Comparison of ENCODE assay signal across 19 cellular contexts in the genomic region with DNA sequence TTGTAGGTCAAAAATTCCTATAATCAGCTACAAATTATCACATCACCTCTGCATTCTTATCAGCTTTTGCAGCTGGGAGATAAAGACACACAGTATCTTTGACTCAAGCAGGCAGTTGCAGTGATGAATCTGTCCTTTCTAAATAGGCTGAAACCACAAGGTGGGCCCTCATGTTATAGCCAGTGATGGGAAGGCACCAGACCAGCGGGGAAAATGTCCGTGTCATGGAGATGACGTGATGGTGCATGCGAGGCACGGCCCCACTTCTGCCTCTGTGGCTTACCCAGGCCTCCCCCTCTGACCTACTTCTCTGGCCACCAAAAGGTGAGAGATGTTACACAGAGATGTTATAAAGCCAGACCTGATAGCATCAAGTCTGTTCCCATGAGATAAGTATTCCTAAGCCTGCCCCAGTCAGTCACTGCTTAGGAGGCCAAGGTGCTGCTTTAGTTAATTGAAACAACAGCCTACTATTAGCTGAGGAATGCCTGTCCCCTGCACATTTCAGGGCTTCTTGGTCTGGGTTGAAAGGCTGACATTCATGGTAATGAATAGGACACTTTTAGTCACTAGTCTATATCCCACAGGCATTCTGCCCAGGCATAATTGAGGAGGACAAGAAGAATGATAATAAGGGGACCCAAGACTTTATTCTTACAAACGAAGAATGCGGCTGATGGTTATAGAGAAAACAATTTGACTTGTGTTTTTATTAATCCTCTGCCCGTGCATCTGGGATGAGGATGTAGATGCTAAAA.
A peak's percentile ranks its signal among the peaks of the same experiment; 100 is the strongest.
DNase-seq lines count a peak whose midpoint lies in the region; ATAC-seq, FAIRE-seq and TF ChIP-seq lines count a peak whose summit lies in the region.
"Had no signal": no experiment of that assay in that cellular context is flagged by ENCODE, and none has a peak within 500 bp of the region (broad histone marks: within the 10 kb centered on the region; RNA-seq: fewer than 3 reads in every experiment).

No MANE protein-coding gene starts in this region.

- H3K9ac ChIP-seq in Karpas-422 (ENCODE audit: low read length) (peak overlapping the region; percentile 9; the same call in 1 of the 2 replicates), neuronal stem cell (ENCODE audit: low read depth, low read length, poor library complexity) (no peak overlapping the region)

- no peak overlapping the region for H2AK5ac ChIP-seq in neuronal stem cell (ENCODE audit: low read depth, low read length)

- no peaks in the 10 kb centered on the region for H3K79me1 ChIP-seq in neuronal stem cell (ENCODE audit: low read depth, low read length)

- ATAC-seq in effector memory CD8-positive, alpha-beta T cell (replicated peaks): peak; percentile 93
- ATAC-seq: activated naive CD4-positive, alpha-beta T cell treated with anti-CD3 and anti-CD28 coated beads, Interleukin-2, amount 50 U/mL, for 72 hours had no signal

- no peaks in the 10 kb centered on the region for H3K9me3 Mint-ChIP-seq in effector memory CD8-positive, alpha-beta T cell
- H3K9me3 Mint-ChIP-seq: activated naive CD4-positive, alpha-beta T cell treated with anti-CD3 and anti-CD28 coated beads, Interleukin-2, amount 50 U/mL, for 72 hours; stimulated activated naive CD8-positive, alpha-beta T cell treated with anti-CD3 and anti-CD28 coated beads, Interleukin-15, Interleukin-2, amounts not matched to agents 100 ng/mL and 50 ng/mL, for 24 hours had no signal

- H3K4ac ChIP-seq in neuronal stem cell (ENCODE audit: low read length): no peak overlapping the region

- no peaks in the 10 kb centered on the region for H3K79me2 ChIP-seq in Karpas-422 (ENCODE audit: low read length)
- H3K79me2 ChIP-seq: hepatocyte had no signal

- H3K9me3 ChIP-seq in Karpas-422 (ENCODE audit: low read length) (no peaks in the 10 kb centered on the region), neuronal stem cell (replicated peaks in 1 of 2; ENCODE audit: control insufficient read depth in 2 of 2, insufficient read depth in 1 of 2, low read depth in 1 of 2, low read length in 2 of 2) (no peaks in the 10 kb centered on the region)
- H3K9me3 ChIP-seq: Peyer's patch, prostate gland, spleen had no signal

- no peaks in the 10 kb centered on the region for H3K9me2 ChIP-seq in Karpas-422 (replicated peaks; ENCODE audit: insufficient read depth, low read length)

- no peak overlapping the region for H3K23ac ChIP-seq in neuronal stem cell (ENCODE audit: low read depth, low read length, poor library complexity)

- H3K4me1 Mint-ChIP-seq in effector memory CD8-positive, alpha-beta T cell (ENCODE audit: low read depth in 2 of 2): peaks cover 5 to 22% of the 10 kb centered on the region in 2 donors

- peak overlapping the region; percentile 8 for H3K18ac ChIP-seq in neuronal stem cell (ENCODE audit: low read length)

- H3K4me2 ChIP-seq in Karpas-422 (ENCODE audit: low read depth, low read length, poor library complexity, severe bottlenecking) (no peak overlapping the region), neuronal stem cell (ENCODE audit: insufficient read depth, low read length, poor library complexity, severe bottlenecking) (peak overlapping the region; percentile 2)
- H3K4me2 ChIP-seq: hepatocyte had no signal

- H4K91ac ChIP-seq in neuronal stem cell (ENCODE audit: low read depth, low read length, poor library complexity): no peak overlapping the region

- TF ChIP-seq POLR2A in GM12892 (IDR thresholded peaks at IDR 0.05; ENCODE audit: low read depth, low read length): no peak

- no peak overlapping the region for H2BK5ac ChIP-seq in neuronal stem cell (ENCODE audit: low read length)

- DNase-seq in GM12892 (ENCODE audit: insufficient read length) (no peak), Karpas-422 (no peak), neuronal stem cell (ENCODE audit: low spot score) (peak; percentile 15), NCI-H146 treated with DMSO at 0.1 percent for 48 hours (lab: John Stamatoyannopoulos, UW; ENCODE audit: unreplicated experiment) (no peak), T1000 (lab: John Stamatoyannopoulos, UW) (no peak), Kasumi-1 (lab: John Stamatoyannopoulos, UW) (no peak)
- peak in 2 of 3 experiments; percentile 19 to 28 for DNase-seq in effector memory CD8-positive, alpha-beta T cell
- DNase-seq: activated CD4-positive, alpha-beta T cell treated with anti-CD3 and anti-CD28 coated beads for 48 hours; activated T-cell treated with anti-CD3 and anti-CD28 coated beads for 4 hours; AML-193; NCI-H2029 treated with DMSO at 0.1 percent for 48 hours; NCI-H748 treated with DMSO at 0.1 percent for 48 hours; Peyer's patch; spleen had no signal

- H2BK12ac ChIP-seq in neuronal stem cell (ENCODE audit: low read length): no peak overlapping the region

- no peaks in the 10 kb centered on the region for H3K36me3 Mint-ChIP-seq in effector memory CD8-positive, alpha-beta T cell (ENCODE audit: insufficient read depth)
- H3K36me3 Mint-ChIP-seq: activated naive CD4-positive, alpha-beta T cell treated with anti-CD3 and anti-CD28 coated beads, Interleukin-2, amount 50 U/mL, for 72 hours had no signal

- H2BK120ac ChIP-seq in neuronal stem cell (ENCODE audit: low read depth, low read length): no peak overlapping the region

- FAIRE-seq in GM12892 (lab: Jason Lieb, UNC): peak; percentile 27
- FAIRE-seq: bronchial epithelial cell had no signal

- peaks cover 10 to 21% of the 10 kb centered on the region in 2 donors for H3K27me3 Mint-ChIP-seq in effector memory CD8-positive, alpha-beta T cell
- H3K27me3 Mint-ChIP-seq: stimulated activated naive CD8-positive, alpha-beta T cell treated with anti-CD3 and anti-CD28 coated beads, Interleukin-15, Interleukin-2, amounts not matched to agents 100 ng/mL and 50 ng/mL, for 24 hours had no signal

- H3K27me3 ChIP-seq in Karpas-422 (ENCODE audit: low read length) (no peaks in the 10 kb centered on the region), neuronal stem cell (ENCODE audit: control insufficient read depth in 3 of 3, insufficient read depth in 3 of 3, low read depth in 1 of 3, low read length in 3 of 3) (no peaks in the 10 kb centered on the region)
- H3K27me3 ChIP-seq: hepatocyte, Peyer's patch, spleen had no signal

- H3K4me3 Mint-ChIP-seq in effector memory CD8-positive, alpha-beta T cell: peak overlapping the region in 1 of 2 donors; percentile 35
- H3K4me3 Mint-ChIP-seq: stimulated activated naive CD8-positive, alpha-beta T cell treated with anti-CD3 and anti-CD28 coated beads, Interleukin-15, Interleukin-2, amounts not matched to agents 100 ng/mL and 50 ng/mL, for 24 hours had no signal

- no peak overlapping the region for H2BK15ac ChIP-seq in neuronal stem cell (ENCODE audit: low read length)

- H3K4me1 ChIP-seq in Karpas-422 (ENCODE audit: low read length) (peaks cover 72% of the 10 kb centered on the region), neuronal stem cell (ENCODE audit: control insufficient read depth in 2 of 2, insufficient read depth in 1 of 2, low read depth in 1 of 2, low read length in 2 of 2) (peaks cover 6 to 8% of the 10 kb centered on the region in 2 donors)
- H3K4me1 ChIP-seq: Peyer's patch, prostate gland had no signal

- H3K27ac Mint-ChIP-seq in effector memory CD8-positive, alpha-beta T cell: peak overlapping the region in 1 of 2 donors; percentile 0
- H3K27ac Mint-ChIP-seq: activated naive CD4-positive, alpha-beta T cell treated with anti-CD3 and anti-CD28 coated beads, Interleukin-2, amount 50 U/mL, for 72 hours; stimulated activated naive CD8-positive, alpha-beta T cell treated with anti-CD3 and anti-CD28 coated beads, Interleukin-15, Interleukin-2, amounts not matched to agents 100 ng/mL and 50 ng/mL, for 24 hours had no signal

- H4K20me1 ChIP-seq in Karpas-422 (ENCODE audit: insufficient read depth, low read depth, low read length): no peaks in the 10 kb centered on the region

- H4K8ac ChIP-seq in neuronal stem cell (ENCODE audit: low read depth, low read length): no peak overlapping the region

- H3K27ac ChIP-seq in Karpas-422 (ENCODE audit: low read length) (peak overlapping the region; percentile 63), neuronal stem cell (replicated peaks; ENCODE audit: low read length) (peak overlapping the region; percentile 62)
- H3K27ac ChIP-seq: hepatocyte, Peyer's patch, prostate gland, spleen had no signal

- H3K4me3 ChIP-seq in Karpas-422 (ENCODE audit: low read length): no peak overlapping the region
- H3K4me3 ChIP-seq in neuronal stem cell (ENCODE audit: low read length in 2 of 2): no peak overlapping the region
- H3K4me3 ChIP-seq: hepatocyte, Peyer's patch, prostate gland, spleen had no signal

- H3K14ac ChIP-seq in neuronal stem cell (ENCODE audit: low read length): no peak overlapping the region

- H2AFZ ChIP-seq in Karpas-422 (ENCODE audit: low read length) (peak overlapping the region; percentile 52; the same call in 1 of the 2 replicates), neuronal stem cell (ENCODE audit: low read length) (no peak overlapping the region)
- H2AFZ ChIP-seq: hepatocyte had no signal

- WGBS in neuronal stem cell (ENCODE audit: extremely low coverage in 2 of 2, insufficient read length in 2 of 2, insufficient replicate concordance in 1 of 2), 2 donors: no CpG with 5 or more reads among the region's 8 CpGs

- H3K36me3 ChIP-seq in Karpas-422 (ENCODE audit: insufficient read depth, low read length): no peaks in the 10 kb centered on the region
- no peaks in the 10 kb centered on the region for H3K36me3 ChIP-seq in neuronal stem cell (replicated peaks in 1 of 2; ENCODE audit: control insufficient read depth in 2 of 2, insufficient read depth in 2 of 2, low read length in 2 of 2)
- H3K36me3 ChIP-seq: Peyer's patch, prostate gland, spleen had no signal

Comparison
In these comparisons a context has a peak if more than half of its experiments do, and no peak if none do; other contexts are left out.
1. DNase-seq: peak in effector memory CD8-positive, alpha-beta T cell (2 of 3) and neuronal stem cell (single experiment); none in GM12892 (single experiment), Karpas-422 (single experiment), NCI-H146 treated with DMSO at 0.1 percent for 48 hours (single experiment), T1000 (single experiment) and Kasumi-1 (0 of 2).